24 cellular contexts compared by ENCODE assay signal in genomic region chr1:61171346-61171745, GRCh38.
DNase-seq lines count a peak whose midpoint lies in the region; ATAC-seq and TF ChIP-seq lines count a peak whose summit lies in the region.
"Had no signal": no experiment of that assay in that cellular context is flagged by ENCODE, and none has a peak within 500 bp of the region (broad histone marks: within the 10 kb centered on the region; RNA-seq: fewer than 3 reads in every experiment).

No MANE protein-coding gene starts in this region.

- no peak overlapping the region for H3K4me3 Mint-ChIP-seq in GM23338
- no peak overlapping the region for H3K4me3 Mint-ChIP-seq in activated CD4-positive, alpha-beta T cell treated with anti-CD3 and anti-CD28 coated beads, Interleukin-2, amount 10 ng/mL, durations not matched to agents 24 days and 14 days
- H3K4me3 Mint-ChIP-seq: activated naive CD4-positive, alpha-beta T cell treated with anti-CD3 and anti-CD28 coated beads for 36 hours; CD8-positive, alpha-beta T cell; effector memory CD8-positive, alpha-beta T cell; neural progenitor cell; stimulated activated naive CD8-positive, alpha-beta T cell treated with anti-CD3 and anti-CD28 coated beads, Interleukin-15, amount 100 ng/mL, for 72 hours had no signal

- intact Hi-C loops in ascending aorta (cut with DNase I) = no loop called here
- intact Hi-C loops in activated CD4-positive, alpha-beta T cell treated with anti-CD3 and anti-CD28 coated beads, Interleukin-2, amount 10 ng/mL, durations not matched to agents 24 days and 14 days (cut with micrococcal nuclease) = no loop called here

- no peak overlapping the region for H2AFZ ChIP-seq in GM23338
- H2AFZ ChIP-seq: neural progenitor cell had no signal

- no peak for ATAC-seq in GM23338
- no peak for ATAC-seq in thoracic aorta (ENCODE audit: insufficient number of reproducible peaks, low FRiP score, low read depth)
- ATAC-seq: CD8-positive, alpha-beta T cell; effector memory CD8-positive, alpha-beta T cell; mucosa of descending colon; stimulated activated naive CD8-positive, alpha-beta T cell treated with anti-CD3 and anti-CD28 coated beads, Interleukin-15, amount 100 ng/mL, for 72 hours had no signal

- no peaks in the 10 kb centered on the region for H3K79me2 ChIP-seq in GM23338 (replicated peaks; ENCODE audit: insufficient read depth)

- no peaks in the 10 kb centered on the region for H3K9me2 ChIP-seq in GM23338 (ENCODE audit: insufficient read depth)

- no peaks in the 10 kb centered on the region for H3K36me3 Mint-ChIP-seq in GM23338 (ENCODE audit: low read depth)
- H3K36me3 Mint-ChIP-seq in activated CD4-positive, alpha-beta T cell treated with anti-CD3 and anti-CD28 coated beads, Interleukin-2, amount 10 ng/mL, durations not matched to agents 24 days and 14 days (ENCODE audit: low read depth) = no peaks in the 10 kb centered on the region
- H3K36me3 Mint-ChIP-seq: CD8-positive, alpha-beta T cell; neural progenitor cell had no signal

- H3K36me3 ChIP-seq in GM23338 (ENCODE audit: insufficient read depth) (no peaks in the 10 kb centered on the region), ascending aorta (no peaks in the 10 kb centered on the region), thoracic aorta (no peaks in the 10 kb centered on the region)
- H3K36me3 ChIP-seq: left lung, neural progenitor cell had no signal

- DNase-seq in GM23338 (ENCODE audit: low spot score) (no peak), ascending aorta (ENCODE audit: low spot score in 2 of 2) (no peak), thoracic aorta (ENCODE audit: low spot score) (no peak), RPMI8226 (no peak), NCI-H2227 (lab: John Stamatoyannopoulos, UW; ENCODE audit: unreplicated experiment) (no peak)
- no peak for DNase-seq in activated CD4-positive, alpha-beta T cell treated with anti-CD3 and anti-CD28 coated beads, Interleukin-2, amount 10 ng/mL, durations not matched to agents 24 days and 14 days
- DNase-seq: activated CD4-positive, CD25-positive, alpha-beta regulatory T cell treated with anti-CD3 and anti-CD28 coated beads, Interleukin-2, amount 50 U/mL, for 72 hours; activated CD8-positive, alpha-beta memory T cell treated with anti-CD3 and anti-CD28 coated beads for 24 hours; activated naive CD4-positive, alpha-beta T cell treated with anti-CD3 and anti-CD28 coated beads for 36 hours; activated T-cell treated with anti-CD3 and anti-CD28 coated beads, Interleukin-2, amount 50 U/mL, for 48 hours; anterior cingulate cortex; CD8-positive, alpha-beta T cell; cerebellar nuclear complex; effector memory CD8-positive, alpha-beta T cell; Karpas-422; left lung; mucosa of descending colon; NCI-H1092 treated with DMSO at 0.1 percent for 48 hours; NCI-H524; stimulated activated CD4-positive, alpha-beta T cell treated with anti-CD3 and anti-CD28 coated beads, Interleukin-4, amount 100 ng/mL, for 24 hours; stimulated activated naive CD8-positive, alpha-beta T cell treated with anti-CD3 and anti-CD28 coated beads, Interleukin-15, amount 100 ng/mL, for 72 hours had no signal

- no peak overlapping the region for H3K4me3 ChIP-seq in GM23338
- peak overlapping the region in 1 of 2 donors; percentile 27 for H3K4me3 ChIP-seq in ascending aorta
- peak overlapping the region; percentile 39 for H3K4me3 ChIP-seq in thoracic aorta
- H3K4me3 ChIP-seq: left lung, mucosa of descending colon, neural progenitor cell had no signal

- H3K4me1 Mint-ChIP-seq in GM23338 = peaks cover 24% of the 10 kb centered on the region
- H3K4me1 Mint-ChIP-seq in activated CD4-positive, alpha-beta T cell treated with anti-CD3 and anti-CD28 coated beads, Interleukin-2, amount 10 ng/mL, durations not matched to agents 24 days and 14 days = no peaks in the 10 kb centered on the region

- H3K27ac Mint-ChIP-seq in GM23338 = peak overlapping the region; percentile 30; the same call in 1 of the 2 replicates
- no peak overlapping the region for H3K27ac Mint-ChIP-seq in activated CD4-positive, alpha-beta T cell treated with anti-CD3 and anti-CD28 coated beads, Interleukin-2, amount 10 ng/mL, durations not matched to agents 24 days and 14 days
- H3K27ac Mint-ChIP-seq: activated naive CD4-positive, alpha-beta T cell treated with anti-CD3 and anti-CD28 coated beads for 36 hours; CD8-positive, alpha-beta T cell; effector memory CD8-positive, alpha-beta T cell; neural progenitor cell; stimulated activated naive CD8-positive, alpha-beta T cell treated with anti-CD3 and anti-CD28 coated beads, Interleukin-15, amount 100 ng/mL, for 72 hours had no signal

- no peaks in the 10 kb centered on the region for H3F3A ChIP-seq in GM23338 (replicated peaks; ENCODE audit: low read depth)

- no peaks in the 10 kb centered on the region for H3K9me3 Mint-ChIP-seq in GM23338
- no peaks in the 10 kb centered on the region for H3K9me3 Mint-ChIP-seq in activated CD4-positive, alpha-beta T cell treated with anti-CD3 and anti-CD28 coated beads, Interleukin-2, amount 10 ng/mL, durations not matched to agents 24 days and 14 days
- H3K9me3 Mint-ChIP-seq: activated naive CD4-positive, alpha-beta T cell treated with anti-CD3 and anti-CD28 coated beads for 36 hours; CD8-positive, alpha-beta T cell; effector memory CD8-positive, alpha-beta T cell; neural progenitor cell; stimulated activated naive CD8-positive, alpha-beta T cell treated with anti-CD3 and anti-CD28 coated beads, Interleukin-15, amount 100 ng/mL, for 72 hours had no signal

- H3K27me3 Mint-ChIP-seq in GM23338 (ENCODE audit: insufficient read depth, low read depth, poor library complexity) = no peaks in the 10 kb centered on the region
- peaks cover 23% of the 10 kb centered on the region for H3K27me3 Mint-ChIP-seq in activated CD4-positive, alpha-beta T cell treated with anti-CD3 and anti-CD28 coated beads, Interleukin-2, amount 10 ng/mL, durations not matched to agents 24 days and 14 days
- H3K27me3 Mint-ChIP-seq: stimulated activated naive CD8-positive, alpha-beta T cell treated with anti-CD3 and anti-CD28 coated beads, Interleukin-15, amount 100 ng/mL, for 72 hours had no signal

- no peaks in the 10 kb centered on the region for H4K20me1 ChIP-seq in GM23338 (replicated peaks; ENCODE audit: insufficient read depth)

- no peak overlapping the region for H3K27ac ChIP-seq in GM23338 (ENCODE audit: low read depth)
- peak overlapping the region; percentile 81 to 84 for H3K27ac ChIP-seq in ascending aorta
- H3K27ac ChIP-seq in layer of hippocampus (ENCODE audit: low read depth, low read length) = peak overlapping the region; percentile 27
- H3K27ac ChIP-seq in thoracic aorta = peak overlapping the region; percentile 67 to 69
- H3K27ac ChIP-seq: left lung, neural progenitor cell, RWPE1 had no signal

- H3K4me2 ChIP-seq in GM23338 = no peak overlapping the region
- H3K4me2 ChIP-seq: neural progenitor cell had no signal

- H3K27me3 ChIP-seq in GM23338 (ENCODE audit: insufficient read depth) (no peaks in the 10 kb centered on the region), ascending aorta (no peaks in the 10 kb centered on the region), layer of hippocampus (ENCODE audit: control insufficient read depth, insufficient read depth, low read length) (no peaks in the 10 kb centered on the region), thoracic aorta (replicated peaks; ENCODE audit: insufficient read depth) (no peaks in the 10 kb centered on the region)
- H3K27me3 ChIP-seq: left lung, neural progenitor cell had no signal

- TF ChIP-seq CTCF in GM23338 (conservative IDR thresholded peaks at IDR 0.05; ENCODE audit: low read depth in 2 of 2) = no peak
- TF ChIP-seq CTCF in ascending aorta (IDR thresholded peaks at IDR 0.05) = no peak
- TF ChIP-seq CTCF in thoracic aorta (IDR thresholded peaks at IDR 0.05) = no peak

- H3K9me3 ChIP-seq in ascending aorta (no peaks in the 10 kb centered on the region), thoracic aorta (no peaks in the 10 kb centered on the region)
- H3K9me3 ChIP-seq: left lung, mucosa of descending colon had no signal

- H3K4me1 ChIP-seq in GM23338 (ENCODE audit: insufficient read depth) (peaks cover 10% of the 10 kb centered on the region), ascending aorta (peaks cover 16 to 55% of the 10 kb centered on the region in 2 donors), thoracic aorta (ENCODE audit: control insufficient read depth in 1 of 2, low read depth in 2 of 2) (peaks cover 55 to 88% of the 10 kb centered on the region in 2 donors)
- H3K4me1 ChIP-seq: neural progenitor cell had no signal

TF ChIP-seq in GM23338, 12 proteins besides CTCF, POLR2A, EP300 and RAD21 (continues in another document):
- TF ChIP-seq EZH2 (IDR thresholded peaks at IDR 0.05; ENCODE audit: low read depth, unreplicated experiment) (no peak), STAT1 (IDR thresholded peaks at IDR 0.05; ENCODE audit: unreplicated experiment) (no peak), EZH2phosphoT487 (IDR thresholded peaks at IDR 0.05; ENCODE audit: unreplicated experiment) (no peak)
